Comparison of ENCODE assay signal across 1 cellular context in genomic region chr11:111310723-111311122, GRCh38.
TF ChIP-seq lines count a peak whose summit lies in the region.

No MANE protein-coding gene starts in this region.

TF ChIP-seq in GM23338, 12 proteins besides CTCF, POLR2A, EP300 and RAD21 (continued from another document):
- TF ChIP-seq ZNF462 (CRISPR knock-in tag; IDR thresholded peaks at IDR 0.05) (no peak), POLR2AphosphoS5 (IDR thresholded peaks at IDR 0.05; ENCODE audit: low read depth) (no peak), EZH2 (IDR thresholded peaks at IDR 0.05; ENCODE audit: low read depth, unreplicated experiment) (no peak), STAT1 (IDR thresholded peaks at IDR 0.05; ENCODE audit: unreplicated experiment) (no peak), NANOG (IDR thresholded peaks at IDR 0.05; ENCODE audit: borderline replicate concordance) (no peak), ZNF114 (CRISPR knock-in tag; IDR thresholded peaks at IDR 0.05) (no peak), JUNB (IDR thresholded peaks at IDR 0.05; ENCODE audit: unreplicated experiment) (no peak), REST (IDR thresholded peaks at IDR 0.05; ENCODE audit: unreplicated experiment) (no peak), ETS1 (IDR thresholded peaks at IDR 0.05) (no peak), CREB1 (CRISPR knock-in tag; IDR thresholded peaks at IDR 0.05; ENCODE audit: low read depth) (no peak), ZNF331 (CRISPR knock-in tag; IDR thresholded peaks at IDR 0.05; ENCODE audit: low read depth) (no peak)
